ENCODE assay signal across 8 cellular contexts in genomic region chr21:13985865-13986863, GRCh38.
DNase-seq lines count a peak whose midpoint lies in the region; ATAC-seq, FAIRE-seq and TF ChIP-seq lines count a peak whose summit lies in the region.
"Not testable (repeated sequence)": the region's sequence is repeated elsewhere in the genome, so short reads cannot be mapped to it uniquely, and the experiment has no call there.

No MANE protein-coding gene starts in this region.

- POLR2A ChIA-PET in activated CD8-positive, alpha-beta T cell treated with anti-CD3 and anti-CD28 coated beads, Interleukin-2, amount 10 ng/mL, durations not matched to agents 7 days and 5 days (lab: Charles Lee); K562 (lab: Yijun Ruan, JAX); naive thymus-derived CD4-positive, alpha-beta T cell (lab: Charles Lee): not testable (repeated sequence)

- H3K4me3 Mint-ChIP-seq in activated CD8-positive, alpha-beta T cell treated with anti-CD3 and anti-CD28 coated beads, Interleukin-2, amount 10 ng/mL, durations not matched to agents 7 days and 5 days; naive thymus-derived CD4-positive, alpha-beta T cell; stimulated activated effector memory CD8-positive, alpha-beta T cell treated with anti-CD3 and anti-CD28 coated beads, Interleukin-12 subunit alpha, Interleukin-12 subunit beta, amount 100 ng/mL, for 72 hours: not testable (repeated sequence)

- not testable (repeated sequence) for BruUV-seq in K562 (replicated peaks; lab: Mats Ljungman, UMichigan)

- H3K36me3 Mint-ChIP-seq in activated CD8-positive, alpha-beta T cell treated with anti-CD3 and anti-CD28 coated beads, Interleukin-2, amount 10 ng/mL, durations not matched to agents 7 days and 5 days (ENCODE audit: low read depth); naive thymus-derived CD4-positive, alpha-beta T cell; stimulated activated effector memory CD8-positive, alpha-beta T cell treated with anti-CD3 and anti-CD28 coated beads, Interleukin-12 subunit alpha, Interleukin-12 subunit beta, amount 100 ng/mL, for 72 hours: not testable (repeated sequence)

- not testable (repeated sequence) for H3K36me3 ChIP-seq in K562 (ENCODE audit: control insufficient read depth, insufficient read depth, low read length); naive thymus-derived CD4-positive, alpha-beta T cell (ENCODE audit: control insufficient read depth in 2 of 3, insufficient read depth in 3 of 3, low read length in 3 of 3); aorta (ENCODE audit: control insufficient read depth in 1 of 2, insufficient read depth in 2 of 2, low read length in 1 of 2)

- not testable (repeated sequence) for TF ChIP-seq POLR2A in H54 (IDR thresholded peaks at IDR 0.05; ENCODE audit: low read depth, low read length); K562 (conservative IDR thresholded peaks at IDR 0.05)

- H3K9me1 ChIP-seq in K562 (ENCODE audit: control insufficient read depth, insufficient read depth, low read length), result not testable (repeated sequence)

- not testable (repeated sequence) for H3K4me1 ChIP-seq in K562 (replicated peaks in 1 of 2; ENCODE audit: control insufficient read depth in 2 of 2, insufficient read depth in 2 of 2, low read length in 2 of 2); naive thymus-derived CD4-positive, alpha-beta T cell (ENCODE audit: control insufficient read depth in 2 of 2, insufficient read depth in 2 of 2, low read length in 2 of 2); aorta (ENCODE audit: control insufficient read depth in 1 of 2, insufficient read depth in 2 of 2, low read length in 2 of 2)

- not testable (repeated sequence) for H3K27me3 ChIP-seq in K562 (ENCODE audit: control insufficient read depth in 2 of 2, insufficient read depth in 2 of 2, low read length in 2 of 2); naive thymus-derived CD4-positive, alpha-beta T cell (ENCODE audit: control insufficient read depth in 2 of 2, insufficient read depth in 2 of 2, low read length in 2 of 2); aorta (ENCODE audit: control insufficient read depth in 1 of 2, insufficient read depth in 2 of 2, low read length in 1 of 2)

- DNase-seq in H54 (ENCODE audit: insufficient read length, low spot score); activated CD8-positive, alpha-beta T cell treated with anti-CD3 and anti-CD28 coated beads, Interleukin-2, amount 10 ng/mL, durations not matched to agents 7 days and 5 days; K562 (ENCODE audit: extremely low read depth in 1 of 4, low spot score in 3 of 4); left lobe of liver (ENCODE audit: low spot score); naive thymus-derived CD4-positive, alpha-beta T cell; stimulated activated effector memory CD8-positive, alpha-beta T cell treated with anti-CD3 and anti-CD28 coated beads, Interleukin-12 subunit alpha, Interleukin-12 subunit beta, amount 100 ng/mL, for 72 hours (ENCODE audit: low spot score in 2 of 2): not testable (repeated sequence)
- DNase-seq in Right ventricle myocardium inferior (ENCODE audit: missing footprints) (peak; percentile 49), aorta (peak in 1 of 2 donors; percentile 66)

- CTCF ChIA-PET in activated CD8-positive, alpha-beta T cell treated with anti-CD3 and anti-CD28 coated beads, Interleukin-2, amount 10 ng/mL, durations not matched to agents 7 days and 5 days (lab: Charles Lee); K562 (lab: Yijun Ruan, JAX; ENCODE audit: low intra/inter-chr PET ratio); naive thymus-derived CD4-positive, alpha-beta T cell (lab: Charles Lee): not testable (repeated sequence)

- H3K4me1 Mint-ChIP-seq in activated CD8-positive, alpha-beta T cell treated with anti-CD3 and anti-CD28 coated beads, Interleukin-2, amount 10 ng/mL, durations not matched to agents 7 days and 5 days (ENCODE audit: low read depth); naive thymus-derived CD4-positive, alpha-beta T cell; stimulated activated effector memory CD8-positive, alpha-beta T cell treated with anti-CD3 and anti-CD28 coated beads, Interleukin-12 subunit alpha, Interleukin-12 subunit beta, amount 100 ng/mL, for 72 hours: not testable (repeated sequence)

- not testable (repeated sequence) for TF ChIP-seq EP300 in K562 (IDR thresholded peaks at IDR 0.05; ENCODE audit: low read length)

- H3K27ac ChIP-seq in K562 (ENCODE audit: extremely low read depth, low read depth, low read length); naive thymus-derived CD4-positive, alpha-beta T cell (ENCODE audit: low read depth, low read length); aorta (ENCODE audit: low read depth in 1 of 2, low read length in 2 of 2): not testable (repeated sequence)

- intact Hi-C loops in K562 (cut with micrococcal nuclease); Right ventricle myocardium inferior (cut with DNase I); naive thymus-derived CD4-positive, alpha-beta T cell (cut with micrococcal nuclease); aorta (cut with DNase I): not testable (repeated sequence)

- H3K4me3 ChIP-seq in K562; naive thymus-derived CD4-positive, alpha-beta T cell (ENCODE audit: low read length); aorta (ENCODE audit: low read length in 2 of 2): not testable (repeated sequence)

- TF ChIP-seq RAD21 in K562 (CRISPR knock-in tag; conservative IDR thresholded peaks at IDR 0.05 in 1 of 2, IDR thresholded peaks at IDR 0.05 in 1 of 2), result not testable (repeated sequence)

- not testable (repeated sequence) for H4K20me1 ChIP-seq in K562 (replicated peaks; ENCODE audit: control insufficient read depth, insufficient read depth, low read length)

- H3K9me3 ChIP-seq in K562 (replicated peaks; ENCODE audit: control insufficient read depth, insufficient read depth, low read depth, low read length); naive thymus-derived CD4-positive, alpha-beta T cell (ENCODE audit: control insufficient read depth in 2 of 3, low read length in 3 of 3); aorta (ENCODE audit: control insufficient read depth, low read length): not testable (repeated sequence)

- not testable (repeated sequence) for TF ChIP-seq CTCF in K562 (IDR thresholded peaks at IDR 0.05 in 2 of 3, conservative IDR thresholded peaks at IDR 0.05 in 1 of 3; ENCODE audit: insufficient read depth in 2 of 3, low read depth in 1 of 3, low read length in 3 of 3)

- not testable (repeated sequence) for H2AFZ ChIP-seq in K562 (ENCODE audit: low read depth, low read length)

- in situ Hi-C loops in K562 (cut with MboI), result not testable (repeated sequence)

- not testable (repeated sequence) for H3K4me2 ChIP-seq in K562 (ENCODE audit: insufficient read depth, low read length)

- peak; percentile 19 for ATAC-seq in activated CD8-positive, alpha-beta T cell treated with anti-CD3 and anti-CD28 coated beads, Interleukin-2, amount 10 ng/mL, durations not matched to agents 7 days and 5 days
- ATAC-seq in K562, result peak; percentile 18
- ATAC-seq in Right ventricle myocardium inferior, result peak; percentile 38
- peak; percentile 45 for ATAC-seq in left lobe of liver
- ATAC-seq in naive thymus-derived CD4-positive, alpha-beta T cell, result peak; percentile 20
- peak; percentile 25 for ATAC-seq in stimulated activated effector memory CD8-positive, alpha-beta T cell treated with anti-CD3 and anti-CD28 coated beads, Interleukin-12 subunit alpha, Interleukin-12 subunit beta, amount 100 ng/mL, for 72 hours
- peak; percentile 17 for ATAC-seq in aorta (ENCODE audit: low FRiP score)

- not testable (repeated sequence) for H3K27ac Mint-ChIP-seq in activated CD8-positive, alpha-beta T cell treated with anti-CD3 and anti-CD28 coated beads, Interleukin-2, amount 10 ng/mL, durations not matched to agents 7 days and 5 days; naive thymus-derived CD4-positive, alpha-beta T cell; stimulated activated effector memory CD8-positive, alpha-beta T cell treated with anti-CD3 and anti-CD28 coated beads, Interleukin-12 subunit alpha, Interleukin-12 subunit beta, amount 100 ng/mL, for 72 hours

- not testable (repeated sequence) for H3K79me2 ChIP-seq in K562 (ENCODE audit: control insufficient read depth, insufficient read depth, low read length)

- not testable (repeated sequence) for H3K9ac ChIP-seq in K562 (ENCODE audit: insufficient read depth in 1 of 2, low read depth in 2 of 2, low read length in 2 of 2)

- H3K27me3 Mint-ChIP-seq in activated CD8-positive, alpha-beta T cell treated with anti-CD3 and anti-CD28 coated beads, Interleukin-2, amount 10 ng/mL, durations not matched to agents 7 days and 5 days (ENCODE audit: low read depth); naive thymus-derived CD4-positive, alpha-beta T cell: not testable (repeated sequence)

- FAIRE-seq in H54 (lab: Jason Lieb, UNC), result peak; percentile 15
- FAIRE-seq in K562 (lab: Jason Lieb, UNC), result not testable (repeated sequence)

- H3K9me3 Mint-ChIP-seq in activated CD8-positive, alpha-beta T cell treated with anti-CD3 and anti-CD28 coated beads, Interleukin-2, amount 10 ng/mL, durations not matched to agents 7 days and 5 days (ENCODE audit: insufficient read depth); naive thymus-derived CD4-positive, alpha-beta T cell; stimulated activated effector memory CD8-positive, alpha-beta T cell treated with anti-CD3 and anti-CD28 coated beads, Interleukin-12 subunit alpha, Interleukin-12 subunit beta, amount 100 ng/mL, for 72 hours: not testable (repeated sequence)

- 3% methylated on average over 9 of the region's 10 CpGs for WGBS in K562 (ENCODE audit: insufficient coverage, low coverage, missing lambda C conversion rate)
- 83 to 89% methylated on average over 10 of the region's 10 CpGs for WGBS in aorta, 2 donors
